8 cellular contexts compared by ENCODE assay signal in genomic region chr5:14011089-14012004, GRCh38.
A peak's percentile ranks its signal among the peaks of the same experiment; 100 is the strongest.
DNase-seq lines count a peak whose midpoint lies in the region; ATAC-seq and TF ChIP-seq lines count a peak whose summit lies in the region.

No MANE protein-coding gene starts in this region.

- no peaks in the 10 kb centered on the region for H3K36me3 Mint-ChIP-seq in HFFc6 (ENCODE audit: low read depth)

- peak overlapping the region; percentile 90 for H3K4me3 Mint-ChIP-seq in HFFc6

- H3K27ac ChIP-seq in breast epithelium = peak overlapping the region; percentile 78 to 91

- no peaks in the 10 kb centered on the region; the same call in 1 of the 2 replicates for H3K27me3 Mint-ChIP-seq in HFFc6 (ENCODE audit: insufficient read depth)

- in situ Hi-C loops in SK-MEL-5 (cut with HindIII; ENCODE audit: low pct_unique_long_range_greater_than_20kb, low sequenced_read_pairs) = loop anchor here (25.0 kb wide), 1 partner anchor 101 kb away; no protein-coding TSS in a partner anchor

- intact Hi-C loops in breast epithelium (cut with DNase I; ENCODE audit: low total_unique reads) = no loop called here
- intact Hi-C loops in sciatic nerve (cut with DNase I) = no loop called here

- H3K4me3 ChIP-seq in breast epithelium = peak overlapping the region; percentile 48 to 85 (median 63)
- peak overlapping the region; percentile 55 for H3K4me3 ChIP-seq in iPS-18c (ENCODE audit: insufficient read depth, low read depth, low read length)

- H3K4me1 ChIP-seq in breast epithelium = no peaks in the 10 kb centered on the region

- H3K9me3 ChIP-seq in breast epithelium = no peaks in the 10 kb centered on the region
- H3K9me3 ChIP-seq in iPS-18c (ENCODE audit: control insufficient read depth, insufficient read depth, low read length) = no peaks in the 10 kb centered on the region

- TF ChIP-seq CTCF in HFFc6 (IDR thresholded peaks at IDR 0.05) (peak; percentile 44), breast epithelium (IDR thresholded peaks at IDR 0.05) (no peak)

- H3K36me3 ChIP-seq in breast epithelium = no peaks in the 10 kb centered on the region

- peak; percentile 88 for ATAC-seq in sciatic nerve

- DNase-seq in SIG-M5 treated with dmso at 0.1 percent for 504 hours (lab: John Stamatoyannopoulos, UW; ENCODE audit: unreplicated experiment) = peak; percentile 39
- DNase-seq in SIG-M5 (lab: John Stamatoyannopoulos, UW) = no peak
- DNase-seq in HFFc6 = peak; percentile 92
- peak; percentile 48 for DNase-seq in MV-4-11 (lab: John Stamatoyannopoulos, UW)
- peak; percentile 92 for DNase-seq in SK-MEL-5 (ENCODE audit: low read depth, low spot score)
- peak; percentile 77 to 86 for DNase-seq in breast epithelium (ENCODE audit: low spot score in 2 of 2)
- peak; percentile 90 for DNase-seq in sciatic nerve (ENCODE audit: low spot score)

- H3K27ac Mint-ChIP-seq in HFFc6 = peak overlapping the region; percentile 91

- no peaks in the 10 kb centered on the region for H3K9me3 Mint-ChIP-seq in HFFc6

- TF ChIP-seq POLR2A in breast epithelium (IDR thresholded peaks at IDR 0.05) = no peak

- peaks cover 53% of the 10 kb centered on the region for H3K4me1 Mint-ChIP-seq in HFFc6 (ENCODE audit: low read depth)

- H3K27me3 ChIP-seq in breast epithelium = no peaks in the 10 kb centered on the region
